In the genomic region with DNA sequence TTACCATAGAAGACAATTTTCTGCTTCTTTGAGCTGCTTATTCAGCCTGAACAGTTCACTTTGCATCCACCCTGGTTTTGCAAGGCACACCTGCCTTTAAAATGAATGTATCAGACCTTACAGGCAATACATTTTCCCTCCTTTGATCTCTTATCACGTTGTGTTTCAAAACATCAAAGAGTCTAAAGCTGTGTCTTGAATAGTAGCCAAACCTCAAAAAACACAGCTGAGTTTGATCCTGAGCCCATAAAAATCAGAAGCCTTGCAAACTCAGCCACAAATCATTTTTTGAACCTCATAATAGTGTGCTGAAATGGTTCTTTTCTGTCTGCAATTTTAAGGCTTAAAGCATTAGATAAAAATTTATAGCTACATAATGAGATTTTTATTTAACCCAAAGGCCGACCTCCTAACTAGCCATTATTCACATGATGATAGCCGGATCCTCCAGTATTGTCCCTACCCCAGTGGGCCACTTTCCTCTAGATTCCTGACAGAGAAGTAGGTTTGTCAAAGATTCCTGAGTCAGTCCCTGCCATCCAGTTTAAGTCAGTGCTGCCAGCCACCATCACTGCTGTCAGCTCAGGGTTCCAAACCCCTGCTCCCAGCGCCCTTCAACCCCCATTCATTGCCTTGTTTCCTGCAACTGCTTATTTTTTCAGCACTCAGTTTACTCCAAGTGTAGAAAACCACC, we compare ENCODE assay signal across 14 cellular contexts.
DNase-seq lines count a peak whose midpoint lies in the region; ATAC-seq and TF ChIP-seq lines count a peak whose summit lies in the region.
"Had no signal": no experiment of that assay in that cellular context is flagged by ENCODE, and none has a peak within 500 bp of the region (broad histone marks: within the 10 kb centered on the region; RNA-seq: fewer than 3 reads in every experiment).

No MANE protein-coding gene starts in this region.

- H4K20me1 ChIP-seq in PC-3 (ENCODE audit: low read length), result no peaks in the 10 kb centered on the region

- H3K36me3 ChIP-seq in PC-3 (ENCODE audit: low read depth, low read length) (no peaks in the 10 kb centered on the region), kidney epithelial cell (ENCODE audit: control insufficient read depth, insufficient read depth, low read length) (no peaks in the 10 kb centered on the region), stomach (peaks cover 0 to 18% (median 12%) of the 10 kb centered on the region in 4 donors)

- 27 to 47% (median 37%) methylated on average over 4 of the region's 4 CpGs for WGBS in stomach, 5 donors

- H3F3A ChIP-seq in PC-3 (ENCODE audit: low read length, unreplicated experiment), result no peaks in the 10 kb centered on the region

- H3K27me3 ChIP-seq in PC-3 (ENCODE audit: low read length) (no peaks in the 10 kb centered on the region), kidney epithelial cell (ENCODE audit: control insufficient read depth, insufficient read depth, low read length) (no peaks in the 10 kb centered on the region), stomach (no peaks in the 10 kb centered on the region)

- H3K4me1 ChIP-seq in PC-3 (ENCODE audit: insufficient read depth, low read length), result peaks cover 24% of the 10 kb centered on the region
- H3K4me1 ChIP-seq in stomach, result peaks cover 11 to 64% (median 39%) of the 10 kb centered on the region in 4 donors

- POLR2A ChIA-PET in PC-3 (lab: Charles Lee; ENCODE audit: unreplicated experiment), result no interaction called here

- intact Hi-C loops in PC-3 (cut with micrococcal nuclease) (no loop called here), stomach (cut with DNase I; ENCODE audit: low total_unique reads) (no loop called here)

- H3K9me2 ChIP-seq in PC-3 (replicated peaks; ENCODE audit: low read length), result no peaks in the 10 kb centered on the region

- TF ChIP-seq EP300 in stomach (IDR thresholded peaks at IDR 0.05), result no peak

- H3K27ac ChIP-seq in PC-3 (ENCODE audit: low read length) (no peak overlapping the region), stomach (peak overlapping the region in 4 of 5 donors; percentile 53 to 73 (median 54))
- H3K27ac ChIP-seq: 22Rv1 had no signal

- BruUV-seq in PC-3 (replicated peaks; lab: Mats Ljungman, UMichigan), result no TSS peak

- H3K9me3 ChIP-seq in PC-3 (ENCODE audit: low read length) (no peaks in the 10 kb centered on the region), stomach (no peaks in the 10 kb centered on the region)

- H3K4me3 ChIP-seq in PC-3 (ENCODE audit: low read length), result no peak overlapping the region
- no peak overlapping the region for H3K4me3 ChIP-seq in kidney epithelial cell (ENCODE audit: low read depth, low read length)
- no peak overlapping the region for H3K4me3 ChIP-seq in stomach

- no peaks in the 10 kb centered on the region for H3K79me2 ChIP-seq in PC-3 (ENCODE audit: low read length)

- CTCF ChIA-PET in PC-3 (lab: Charles Lee), result interaction anchor here (0.6 kb wide), 1 partner anchor 44 kb away, joined by 3 read pairs; no protein-coding TSS in a partner anchor

- H2AFZ ChIP-seq in PC-3 (ENCODE audit: low read length), result no peak overlapping the region

- DNase-seq in NCI-H2107 treated with DMSO at 0.1 percent for 48 hours (lab: John Stamatoyannopoulos, UW; ENCODE audit: unreplicated experiment) (peak; percentile 51), NCI-H2107 (lab: John Stamatoyannopoulos, UW) (no peak), PC-3 (peak; percentile 63), kidney epithelial cell (ENCODE audit: low read depth) (peak; percentile 48), stomach (no peak), left lobe of liver (ENCODE audit: low spot score) (no peak)
- no peak for DNase-seq in stimulated activated CD4-positive, alpha-beta T cell treated with anti-CD3 and anti-CD28 coated beads, Interleukin-15, amount 100 ng/mL, for 24 hours
- DNase-seq: activated CD4-positive, CD25-positive, alpha-beta regulatory T cell; cerebellar nuclear complex; EL; right cardiac atrium; RPMI8226 had no signal

- no peak overlapping the region for H3K9ac ChIP-seq in PC-3 (ENCODE audit: low read length)

- no peak for TF ChIP-seq CTCF in PC-3 (conservative IDR thresholded peaks at IDR 0.05; ENCODE audit: low read depth, low read length)
- TF ChIP-seq CTCF in kidney epithelial cell (IDR thresholded peaks at IDR 0.05; ENCODE audit: insufficient read depth, low read length, poor library complexity, severe bottlenecking), result no peak
- TF ChIP-seq CTCF in stomach (IDR thresholded peaks at IDR 0.05), result no peak

- 0 out of 2 replicates have a peak overlapping the region, but pooled peaks have one; percentile 17 for H3K4me2 ChIP-seq in PC-3 (ENCODE audit: low read length)

- TF ChIP-seq POLR2A in stomach (IDR thresholded peaks at IDR 0.05), result no peak

- ATAC-seq in PC-3 (peak; percentile 52), GM21786 (IDR thresholded peaks at IDR 0.05; ENCODE audit: unreplicated experiment) (no peak), left lobe of liver (no peak)
- ATAC-seq: right cardiac atrium had no signal

Comparison
In these comparisons a context has a peak if more than half of its experiments do, and no peak if none do; other contexts are left out.
1. DNase-seq: peak in NCI-H2107 treated with DMSO at 0.1 percent for 48 hours (single experiment), PC-3 (single experiment) and kidney epithelial cell (single experiment); none in NCI-H2107 (single experiment), stomach (single experiment), left lobe of liver (single experiment) and stimulated activated CD4-positive, alpha-beta T cell treated with anti-CD3 and anti-CD28 coated beads, Interleukin-15, amount 100 ng/mL, for 24 hours (single experiment).